Comparison of ENCODE assay signal across 28 cellular contexts in the genomic region with DNA sequence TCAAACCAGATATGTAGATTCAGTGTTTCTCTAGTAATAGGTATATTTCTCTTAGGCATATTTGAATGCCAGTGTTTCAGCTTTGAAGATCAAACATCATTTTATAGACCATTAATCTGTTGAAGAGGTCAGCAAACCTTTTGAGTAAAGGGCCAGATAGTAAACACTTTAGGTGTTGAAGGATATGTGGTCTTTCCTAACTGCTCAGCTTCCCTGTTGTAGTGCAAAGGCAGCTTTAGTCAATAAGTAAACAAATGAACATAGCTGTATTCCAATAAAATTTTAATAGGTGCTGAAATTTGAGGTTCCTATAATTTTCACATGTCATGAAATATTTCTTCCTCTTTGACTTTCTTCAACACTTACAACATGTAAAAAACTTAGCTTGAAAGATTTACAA.
DNase-seq lines count a peak whose midpoint lies in the region; ATAC-seq and TF ChIP-seq lines count a peak whose summit lies in the region.
"Had no signal": no experiment of that assay in that cellular context is flagged by ENCODE, and none has a peak within 500 bp of the region (broad histone marks: within the 10 kb centered on the region; RNA-seq: fewer than 3 reads in every experiment).

No MANE protein-coding gene starts in this region.

- TF ChIP-seq CTCF in GM23338 (conservative IDR thresholded peaks at IDR 0.05; ENCODE audit: low read depth in 2 of 2) (no peak), A673 (conservative IDR thresholded peaks at IDR 0.05; ENCODE audit: low read depth, low read length) (no peak)

- no peak overlapping the region for H2AFZ ChIP-seq in GM23338

- CTCF ChIA-PET in A673 (lab: Charles Lee), result no interaction called here

- ATAC-seq in GM23338, result no peak
- no peak for ATAC-seq in GM19351 (IDR thresholded peaks at IDR 0.05; ENCODE audit: unreplicated experiment)
- ATAC-seq: GM12878, HCT116 had no signal

- H3K9me3 ChIP-seq in A673 (ENCODE audit: low read depth, low read length, poor library complexity, severe bottlenecking), result no peaks in the 10 kb centered on the region
- H3K9me3 ChIP-seq: BE2C, SK-N-SH had no signal

- no peak overlapping the region for H3K4me3 Mint-ChIP-seq in GM23338
- H3K4me3 Mint-ChIP-seq: CD14-positive monocyte; CD8-positive, alpha-beta memory T cell; T-helper 1 cell treated with Interleukin-12 subunit alpha and Interleukin-12 subunit beta and Interleukin-4 antibody, amounts not matched to agents 30 μg/mL and 1 μg/mL, for 36 hours had no signal

- no peak overlapping the region for H3K27ac ChIP-seq in GM23338 (ENCODE audit: low read depth)
- H3K27ac ChIP-seq in A673 (ENCODE audit: low read depth, low read length, poor library complexity, severe bottlenecking), result no peak overlapping the region
- H3K27ac ChIP-seq: RWPE1 had no signal

- H3K4me1 ChIP-seq in GM23338 (ENCODE audit: insufficient read depth), result peaks cover 50% of the 10 kb centered on the region
- no peaks in the 10 kb centered on the region for H3K4me1 ChIP-seq in A673 (ENCODE audit: insufficient read depth, low read length, poor library complexity, severe bottlenecking)
- H3K4me1 ChIP-seq: BE2C had no signal

- no peaks in the 10 kb centered on the region for H3F3A ChIP-seq in GM23338 (replicated peaks; ENCODE audit: low read depth)

- H3K36me3 Mint-ChIP-seq in GM23338 (ENCODE audit: low read depth), result no peaks in the 10 kb centered on the region
- H3K36me3 Mint-ChIP-seq: CD14-positive monocyte; CD8-positive, alpha-beta memory T cell had no signal

- POLR2A ChIA-PET in A673 (lab: Charles Lee; ENCODE audit: low non-redundant PET), result no interaction called here

- BruUV-seq in A673 (replicated peaks; lab: Mats Ljungman, UMichigan), result no TSS peak

- peak overlapping the region; percentile 71; the same call in 1 of the 2 replicates for H3K27ac Mint-ChIP-seq in GM23338
- H3K27ac Mint-ChIP-seq: CD14-positive monocyte; CD8-positive, alpha-beta memory T cell; T-helper 1 cell treated with Interleukin-12 subunit alpha and Interleukin-12 subunit beta and Interleukin-4 antibody, amounts not matched to agents 30 μg/mL and 1 μg/mL, for 36 hours had no signal

- intact Hi-C loops in A673 (cut with micrococcal nuclease; ENCODE audit: unreplicated experiment), result no loop called here

- no peak for DNase-seq in GM23338 (ENCODE audit: low spot score)
- peak; percentile 5 for DNase-seq in NCI-H1092 (lab: John Stamatoyannopoulos, UW)
- DNase-seq in NCI-H69 (lab: John Stamatoyannopoulos, UW), result peak; percentile 31
- peak; percentile 58 for DNase-seq in SHP77 treated with DMSO at 0.1 percent for 48 hours (lab: John Stamatoyannopoulos, UW)
- no peak for DNase-seq in stimulated activated naive CD4-positive, alpha-beta T cell treated with Interleukin-2 at 50 U/mL for 16 hours (lab: John Stamatoyannopoulos, UW)
- DNase-seq in AG08396 (ENCODE audit: low spot score), result no peak
- no peak for DNase-seq in A673 (ENCODE audit: low spot score)
- DNase-seq: BE2C; CD8-positive, alpha-beta memory T cell; IMR-90; KG1; MM.1S; NCI-H1417 treated with DMSO at 0.1 percent for 48 hours; NCI-H1694 treated with DMSO at 0.1 percent for 48 hours; NCI-H2171 treated with DMSO at 0.1 percent for 48 hours; NCI-H345; NCI-H524 treated with DMSO at 0.1 percent for 48 hours; NK-92 treated with Interleukin-12 subunit alpha and Interleukin-12 subunit beta, amount 100 ng/mL, for 24 hours; SIG-M5; SK-N-SH; SW 1271; T-helper 9 cell had no signal

- no peaks in the 10 kb centered on the region for H3K9me3 Mint-ChIP-seq in GM23338
- H3K9me3 Mint-ChIP-seq: T-helper 1 cell treated with Interleukin-12 subunit alpha and Interleukin-12 subunit beta and Interleukin-4 antibody, amounts not matched to agents 30 μg/mL and 1 μg/mL, for 36 hours had no signal

- H3K4me2 ChIP-seq in GM23338, result no peak overlapping the region
- H3K4me2 ChIP-seq: SK-N-SH had no signal

- H4K20me1 ChIP-seq in GM23338 (replicated peaks; ENCODE audit: insufficient read depth), result no peaks in the 10 kb centered on the region

- H3K9me2 ChIP-seq in GM23338 (ENCODE audit: insufficient read depth), result peaks cover 2% of the 10 kb centered on the region; the same call in 1 of the 2 replicates
- H3K9me2 ChIP-seq: SK-N-SH had no signal

- peaks cover 54% of the 10 kb centered on the region for H3K4me1 Mint-ChIP-seq in GM23338
- H3K4me1 Mint-ChIP-seq: CD8-positive, alpha-beta memory T cell had no signal

- no peak overlapping the region for H3K4me3 ChIP-seq in GM23338
- no peak overlapping the region for H3K4me3 ChIP-seq in A673 (ENCODE audit: low read depth, low read length, poor library complexity, severe bottlenecking)
- H3K4me3 ChIP-seq: GM12878 had no signal

- H3K36me3 ChIP-seq in GM23338 (ENCODE audit: insufficient read depth) (no peaks in the 10 kb centered on the region), A673 (ENCODE audit: insufficient read depth, low read length, poor library complexity, severe bottlenecking) (no peaks in the 10 kb centered on the region)
- H3K36me3 ChIP-seq: BE2C had no signal

- H3K79me2 ChIP-seq in GM23338 (replicated peaks; ENCODE audit: insufficient read depth), result no peaks in the 10 kb centered on the region

- no peaks in the 10 kb centered on the region for H3K27me3 Mint-ChIP-seq in GM23338 (ENCODE audit: insufficient read depth, low read depth, poor library complexity)
- H3K27me3 Mint-ChIP-seq: CD8-positive, alpha-beta memory T cell had no signal

- H3K27me3 ChIP-seq in GM23338 (ENCODE audit: insufficient read depth) (no peaks in the 10 kb centered on the region), A673 (replicated peaks; ENCODE audit: insufficient read depth, low read depth, low read length, poor library complexity) (no peaks in the 10 kb centered on the region)
- H3K27me3 ChIP-seq: BE2C had no signal

TF ChIP-seq in GM23338, 12 proteins besides CTCF, POLR2A, EP300 and RAD21 (continues in another document):
- TF ChIP-seq, protein P1, sequence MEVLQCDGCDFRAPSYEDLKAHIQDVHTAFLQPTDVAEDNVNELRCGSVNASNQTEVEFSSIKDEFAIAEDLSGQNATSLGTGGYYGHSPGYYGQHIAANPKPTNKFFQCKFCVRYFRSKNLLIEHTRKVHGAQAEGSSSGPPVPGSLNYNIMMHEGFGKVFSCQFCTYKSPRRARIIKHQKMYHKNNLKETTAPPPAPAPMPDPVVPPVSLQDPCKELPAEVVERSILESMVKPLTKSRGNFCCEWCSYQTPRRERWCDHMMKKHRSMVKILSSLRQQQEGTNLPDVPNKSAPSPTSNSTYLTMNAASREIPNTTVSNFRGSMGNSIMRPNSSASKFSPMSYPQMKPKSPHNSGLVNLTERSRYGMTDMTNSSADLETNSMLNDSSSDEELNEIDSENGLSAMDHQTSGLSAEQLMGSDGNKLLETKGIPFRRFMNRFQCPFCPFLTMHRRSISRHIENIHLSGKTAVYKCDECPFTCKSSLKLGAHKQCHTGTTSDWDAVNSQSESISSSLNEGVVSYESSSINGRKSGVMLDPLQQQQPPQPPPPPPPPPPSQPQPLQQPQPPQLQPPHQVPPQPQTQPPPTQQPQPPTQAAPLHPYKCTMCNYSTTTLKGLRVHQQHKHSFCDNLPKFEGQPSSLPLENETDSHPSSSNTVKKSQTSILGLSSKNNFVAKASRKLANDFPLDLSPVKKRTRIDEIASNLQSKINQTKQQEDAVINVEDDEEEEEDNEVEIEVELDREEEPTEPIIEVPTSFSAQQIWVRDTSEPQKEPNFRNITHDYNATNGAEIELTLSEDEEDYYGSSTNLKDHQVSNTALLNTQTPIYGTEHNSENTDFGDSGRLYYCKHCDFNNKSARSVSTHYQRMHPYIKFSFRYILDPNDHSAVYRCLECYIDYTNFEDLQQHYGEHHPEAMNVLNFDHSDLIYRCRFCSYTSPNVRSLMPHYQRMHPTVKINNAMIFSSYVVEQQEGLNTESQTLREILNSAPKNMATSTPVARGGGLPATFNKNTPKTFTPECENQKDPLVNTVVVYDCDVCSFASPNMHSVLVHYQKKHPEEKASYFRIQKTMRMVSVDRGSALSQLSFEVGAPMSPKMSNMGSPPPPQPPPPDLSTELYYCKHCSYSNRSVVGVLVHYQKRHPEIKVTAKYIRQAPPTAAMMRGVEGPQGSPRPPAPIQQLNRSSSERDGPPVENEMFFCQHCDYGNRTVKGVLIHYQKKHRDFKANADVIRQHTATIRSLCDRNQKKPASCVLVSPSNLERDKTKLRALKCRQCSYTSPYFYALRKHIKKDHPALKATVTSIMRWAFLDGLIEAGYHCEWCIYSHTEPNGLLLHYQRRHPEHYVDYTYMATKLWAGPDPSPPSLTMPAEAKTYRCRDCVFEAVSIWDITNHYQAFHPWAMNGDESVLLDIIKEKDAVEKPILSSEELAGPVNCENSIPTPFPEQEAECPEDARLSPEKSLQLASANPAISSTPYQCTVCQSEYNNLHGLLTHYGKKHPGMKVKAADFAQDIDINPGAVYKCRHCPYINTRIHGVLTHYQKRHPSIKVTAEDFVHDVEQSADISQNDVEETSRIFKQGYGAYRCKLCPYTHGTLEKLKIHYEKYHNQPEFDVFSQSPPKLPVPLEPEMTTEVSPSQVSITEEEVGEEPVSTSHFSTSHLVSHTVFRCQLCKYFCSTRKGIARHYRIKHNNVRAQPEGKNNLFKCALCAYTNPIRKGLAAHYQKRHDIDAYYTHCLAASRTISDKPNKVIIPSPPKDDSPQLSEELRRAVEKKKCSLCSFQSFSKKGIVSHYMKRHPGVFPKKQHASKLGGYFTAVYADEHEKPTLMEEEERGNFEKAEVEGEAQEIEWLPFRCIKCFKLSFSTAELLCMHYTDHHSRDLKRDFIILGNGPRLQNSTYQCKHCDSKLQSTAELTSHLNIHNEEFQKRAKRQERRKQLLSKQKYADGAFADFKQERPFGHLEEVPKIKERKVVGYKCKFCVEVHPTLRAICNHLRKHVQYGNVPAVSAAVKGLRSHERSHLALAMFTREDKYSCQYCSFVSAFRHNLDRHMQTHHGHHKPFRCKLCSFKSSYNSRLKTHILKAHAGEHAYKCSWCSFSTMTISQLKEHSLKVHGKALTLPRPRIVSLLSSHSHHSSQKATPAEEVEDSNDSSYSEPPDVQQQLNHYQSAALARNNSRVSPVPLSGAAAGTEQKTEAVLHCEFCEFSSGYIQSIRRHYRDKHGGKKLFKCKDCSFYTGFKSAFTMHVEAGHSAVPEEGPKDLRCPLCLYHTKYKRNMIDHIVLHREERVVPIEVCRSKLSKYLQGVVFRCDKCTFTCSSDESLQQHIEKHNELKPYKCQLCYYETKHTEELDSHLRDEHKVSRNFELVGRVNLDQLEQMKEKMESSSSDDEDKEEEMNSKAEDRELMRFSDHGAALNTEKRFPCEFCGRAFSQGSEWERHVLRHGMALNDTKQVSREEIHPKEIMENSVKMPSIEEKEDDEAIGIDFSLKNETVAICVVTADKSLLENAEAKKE (CRISPR knock-in tag; IDR thresholded peaks at IDR 0.05), result no peak
- TF ChIP-seq STAT1 (IDR thresholded peaks at IDR 0.05; ENCODE audit: unreplicated experiment), result no peak

Comparison
In these comparisons a context has a peak if more than half of its experiments do, and no peak if none do; other contexts are left out.
1. DNase-seq: peak in NCI-H1092 (single experiment), NCI-H69 (single experiment) and SHP77 treated with DMSO at 0.1 percent for 48 hours (single experiment); none in GM23338 (single experiment), stimulated activated naive CD4-positive, alpha-beta T cell treated with Interleukin-2 at 50 U/mL for 16 hours (single experiment), AG08396 (single experiment) and A673 (single experiment).